8 cellular contexts compared by ENCODE assay signal in the genomic region with DNA sequence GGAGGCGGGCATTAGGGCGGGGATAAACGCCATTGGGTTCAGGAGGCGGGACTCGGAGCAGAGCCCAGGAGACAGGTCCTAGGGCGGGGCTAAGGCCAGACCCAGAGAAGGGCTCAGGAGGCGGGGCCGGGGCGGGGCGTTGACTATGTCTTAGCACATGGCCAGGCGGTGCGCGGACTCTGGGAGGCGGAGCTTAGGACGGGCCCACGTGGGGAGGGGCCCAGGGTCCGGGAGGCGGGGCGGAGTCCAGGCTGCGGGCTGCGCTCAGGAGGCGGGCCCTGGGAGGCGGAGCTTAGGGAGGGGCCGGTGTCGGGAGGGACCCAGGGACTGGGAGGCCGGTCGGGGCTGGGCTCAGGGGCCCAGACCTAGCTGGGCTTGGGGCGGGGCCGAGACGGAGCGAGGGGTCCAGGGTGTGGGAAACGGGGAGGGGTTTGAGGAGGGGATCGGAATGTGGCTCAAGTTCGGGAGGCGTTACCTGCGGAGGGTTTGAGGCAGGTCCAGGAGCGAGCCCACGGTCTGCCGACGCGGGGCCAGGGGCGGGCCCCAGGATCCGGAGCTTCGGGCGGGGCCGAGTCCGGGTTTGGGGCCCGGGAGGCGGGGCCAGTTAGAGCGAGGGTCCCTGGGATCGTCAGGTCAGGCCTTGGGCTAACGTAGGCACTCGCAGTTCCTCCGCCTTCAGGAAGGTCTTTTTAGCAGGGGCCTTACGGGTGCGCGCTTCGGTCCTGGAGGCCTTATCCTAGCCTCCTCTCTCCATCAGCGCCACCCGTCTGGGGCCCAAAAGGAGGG. TPM values are rescaled to one million over a fixed set of nuclear protein-coding genes. Genes with fewer than 3 reads are reported as not detected.
DNase-seq lines count a peak whose midpoint lies in the region; ATAC-seq and TF ChIP-seq lines count a peak whose summit lies in the region.
"Not testable (repeated sequence)": the region's sequence is repeated elsewhere in the genome, so short reads cannot be mapped to it uniquely, and the experiment has no call there.

No MANE protein-coding gene starts in this region.

- H3K4me1 ChIP-seq in SK-N-SH (ENCODE audit: control insufficient read depth in 1 of 2, insufficient read depth in 2 of 2, low read depth in 1 of 2, low read length in 1 of 2); foreskin keratinocyte; neural progenitor cell: not testable (repeated sequence)

- not testable (repeated sequence) for H3K27me3 Mint-ChIP-seq in neural progenitor cell (ENCODE audit: insufficient read depth, low read depth)

- not testable (repeated sequence) for H3K27me3 ChIP-seq in SK-N-SH (ENCODE audit: insufficient read depth); foreskin keratinocyte; neural progenitor cell

- H3K36me3 ChIP-seq in SK-N-SH (replicated peaks in 1 of 2; ENCODE audit: control insufficient read depth in 1 of 2, insufficient read depth in 2 of 2, low read length in 1 of 2); neural progenitor cell: not testable (repeated sequence)

- H3K9me3 ChIP-seq in SK-N-SH; neural progenitor cell (ENCODE audit: low read depth): not testable (repeated sequence)

- ATAC-seq in HG02610 (IDR thresholded peaks at IDR 0.05; ENCODE audit: unreplicated experiment), result peak; percentile 62
- not testable (repeated sequence) for ATAC-seq in foreskin keratinocyte

- H3K27ac Mint-ChIP-seq in neural progenitor cell, result peak overlapping the region; percentile 86

- DNase-seq in EL (peak; percentile 94), NCI-H1105 (lab: John Stamatoyannopoulos, UW) (peak; percentile 99), foreskin keratinocyte (peak; percentile 77 to 89), neural progenitor cell (ENCODE audit: low spot score) (peak; percentile 96)
- not testable (repeated sequence) for DNase-seq in SK-N-SH
- peak; percentile 100 for DNase-seq in activated naive CD4-positive, alpha-beta T cell treated with Interleukin-2 at 50 U/mL for 16 hours
- peak; percentile 99 for DNase-seq in stimulated activated naive CD4-positive, alpha-beta T cell treated with Interleukin-2 at 50 U/mL for 16 hours (lab: John Stamatoyannopoulos, UW)

- CTCF ChIA-PET in SK-N-SH (lab: Yijun Ruan, JAX), result not testable (repeated sequence)

- peak overlapping the region; percentile 39 to 69 for H3K27ac ChIP-seq in SK-N-SH (ENCODE audit: low read depth in 2 of 2, low read length in 1 of 2)
- peak overlapping the region; percentile 7 for H3K27ac ChIP-seq in foreskin keratinocyte
- peak overlapping the region; percentile 71 for H3K27ac ChIP-seq in neural progenitor cell

- not testable (repeated sequence) for TF ChIP-seq RAD21 in SK-N-SH (IDR thresholded peaks at IDR 0.05; ENCODE audit: low read length)

- H3K4me2 ChIP-seq in SK-N-SH (peak overlapping the region; percentile 88), neural progenitor cell (peak overlapping the region; percentile 95)

- not testable (repeated sequence) for H3F3A ChIP-seq in SK-N-SH (replicated peaks; ENCODE audit: insufficient read depth); neural progenitor cell (ENCODE audit: low read depth)

- H4K20me1 ChIP-seq in SK-N-SH (ENCODE audit: insufficient read depth); neural progenitor cell (ENCODE audit: low read depth): not testable (repeated sequence)

- peak overlapping the region; percentile 62 to 63 for H3K4me3 ChIP-seq in SK-N-SH (ENCODE audit: low read depth in 2 of 2, low read length in 1 of 2)
- H3K4me3 ChIP-seq in neural progenitor cell, result peak overlapping the region; percentile 74

- not testable (repeated sequence) for H3K9me3 Mint-ChIP-seq in neural progenitor cell

- H3K79me2 ChIP-seq in SK-N-SH (ENCODE audit: insufficient read depth), result not testable (repeated sequence)
- H3K79me2 ChIP-seq in neural progenitor cell (ENCODE audit: low read depth), result peaks cover 18% of the 10 kb centered on the region

- not testable (repeated sequence) for TF ChIP-seq EP300 in SK-N-SH (IDR thresholded peaks at IDR 0.05; ENCODE audit: borderline replicate concordance in 1 of 2, low read depth in 1 of 2, low read length in 1 of 2)

- peak overlapping the region; percentile 94 for H3K4me3 Mint-ChIP-seq in neural progenitor cell

- peaks cover 22% of the 10 kb centered on the region for H3K4me1 Mint-ChIP-seq in neural progenitor cell

- TF ChIP-seq CTCF in SK-N-SH (IDR thresholded peaks at IDR 0.05); foreskin keratinocyte (conservative IDR thresholded peaks at IDR 0.05); neural progenitor cell (IDR thresholded peaks at IDR 0.05): not testable (repeated sequence)

- WGBS in SK-N-SH (ENCODE audit: low lambda C conversion rate), result 0% methylated on average over 16 of the region's 60 CpGs

- H2AFZ ChIP-seq in SK-N-SH (ENCODE audit: low read depth) (peak overlapping the region; percentile 75), neural progenitor cell (replicated peaks) (peak overlapping the region; percentile 81)

- POLR2A ChIA-PET in SK-N-SH (lab: Yijun Ruan, JAX), result interaction anchor here (0.6 kb wide), 1 partner anchor 933 kb away, joined by 3 read pairs; no protein-coding TSS in a partner anchor

- not testable (repeated sequence) for H3K36me3 Mint-ChIP-seq in neural progenitor cell

- not testable (repeated sequence) for H3K9me2 ChIP-seq in SK-N-SH

- H3K9ac ChIP-seq in SK-N-SH (peak overlapping the region; percentile 75), neural progenitor cell (peak overlapping the region; percentile 33)

TF ChIP-seq in SK-N-SH, 30 proteins besides CTCF, POLR2A, EP300 and RAD21:
- TF ChIP-seq TAF1 (IDR thresholded peaks at IDR 0.05; ENCODE audit: borderline replicate concordance, low read depth, low read length) (0 out of 2 replicates have a peak, but pooled peaks have one; percentile 21), MXI1 (IDR thresholded peaks at IDR 0.05; ENCODE audit: low read depth, low read length) (peak; percentile 51)
- TF ChIP-seq, protein P1, sequence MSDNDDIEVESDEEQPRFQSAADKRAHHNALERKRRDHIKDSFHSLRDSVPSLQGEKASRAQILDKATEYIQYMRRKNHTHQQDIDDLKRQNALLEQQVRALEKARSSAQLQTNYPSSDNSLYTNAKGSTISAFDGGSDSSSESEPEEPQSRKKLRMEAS (IDR thresholded peaks at IDR 0.05; ENCODE audit: low read depth), result 0 out of 2 replicates have a peak, but pooled peaks have one; percentile 34
TF ChIP-seq in SK-N-SH: peak in this region for 3; not testable (repeated sequence) for 27.

RNA-seq across cellular contexts. Expression of a gene that starts 30.4 kb away (rescaled TPM):
- polyA plus RNA-seq in SK-N-SH (2012; rRNA removed) (not detected in 2 replicates), foreskin keratinocyte (not detected in 2 replicates)
- not detected in 2 replicates for polyA plus RNA-seq in SK-N-SH (2012; cell fraction: cytosol; rRNA removed)
- 0.19 TPM in 1 of 2 replicates, not detected in the other for polyA plus RNA-seq in SK-N-SH (2012; cell fraction: nucleus; rRNA removed)
- total RNA-seq in foreskin keratinocyte (not detected in 2 replicates), neural progenitor cell (ENCODE audit: low replicate concordance) (0.59 TPM in 1 of 2 replicates, not detected in the other)

Comparison
In these comparisons a context has a peak if more than half of its experiments do, and no peak if none do; other contexts are left out.
1. H3K27ac ChIP-seq: peak in every context shown above with its lines; median percentile 71 in neural progenitor cell; 54 in SK-N-SH; 7 in foreskin keratinocyte.